ENCODE assay signal across 1 cellular context in the genomic region with DNA sequence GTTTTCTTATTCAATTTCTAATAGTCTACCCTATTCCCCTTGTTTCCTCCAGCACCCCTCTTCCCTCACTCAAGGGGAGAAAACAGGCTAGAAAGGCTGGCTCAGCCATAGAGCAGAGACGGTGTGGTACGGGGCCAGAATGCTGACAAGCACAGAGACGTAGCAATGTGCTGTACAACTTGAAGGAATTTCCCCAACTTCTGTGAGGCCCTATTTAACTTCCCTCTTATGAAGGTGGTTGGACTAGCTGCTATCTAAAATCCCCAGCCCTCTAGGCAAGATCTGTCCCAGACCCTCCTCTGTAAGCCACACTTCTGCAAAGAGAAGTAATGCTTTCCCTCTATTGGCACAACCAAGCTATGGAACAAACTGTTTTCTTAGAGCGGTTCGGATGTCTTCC.
TF ChIP-seq lines count a peak whose summit lies in the region.

No MANE protein-coding gene starts in this region.

TF ChIP-seq in H1, 55 proteins besides CTCF, POLR2A, EP300 and RAD21 (continued from another document):
- TF ChIP-seq E2F6 (IDR thresholded peaks at IDR 0.05) (no peak), EGR1 (IDR thresholded peaks at IDR 0.05; ENCODE audit: borderline replicate concordance, low read depth, low read length) (no peak), NANOG (IDR thresholded peaks at IDR 0.05; ENCODE audit: insufficient read depth, low read depth, low read length, poor library complexity, severe bottlenecking) (no peak), GABPA (IDR thresholded peaks at IDR 0.05; ENCODE audit: borderline replicate concordance, insufficient read depth, low read length) (no peak)
